ENCODE assay signal across 8 cellular contexts in the genomic region with DNA sequence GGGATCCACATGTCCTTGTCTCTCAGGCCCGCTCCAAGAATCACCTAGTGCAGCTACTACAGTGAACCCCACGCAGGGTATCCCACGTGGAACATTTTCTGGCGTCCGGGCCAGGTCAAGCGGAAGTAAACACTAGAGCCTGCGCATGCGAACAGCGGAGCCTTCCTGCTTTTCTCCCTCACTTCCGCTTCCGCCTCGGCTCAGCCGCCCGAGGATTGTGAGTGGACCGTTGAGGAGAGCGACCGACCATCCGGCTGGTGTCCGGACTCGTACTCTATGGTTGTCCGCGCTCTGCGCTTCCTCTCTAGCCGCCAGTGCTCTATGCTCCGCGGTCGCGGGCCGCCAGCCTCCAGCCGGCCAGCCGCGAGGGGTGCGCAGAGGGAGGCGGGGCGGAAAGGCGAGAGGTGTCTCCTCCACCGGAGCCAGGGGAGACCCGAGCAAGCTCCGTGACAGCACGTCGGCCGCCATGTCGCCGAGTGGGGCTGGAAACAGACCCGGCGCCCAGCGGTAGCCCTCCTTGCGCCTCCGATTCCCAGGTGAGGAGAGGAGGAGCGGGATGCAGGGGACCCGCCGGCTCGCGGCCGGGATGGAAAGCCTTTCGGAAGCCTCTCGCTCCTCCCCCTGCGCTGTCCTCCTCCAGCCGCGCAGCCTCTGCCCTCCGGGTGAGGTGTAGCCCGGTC. TPM values are rescaled to one million over a fixed set of nuclear protein-coding genes. Genes with fewer than 3 reads are reported as not detected.
A peak's percentile ranks its signal among the peaks of the same experiment; 100 is the strongest.
DNase-seq lines count a peak whose midpoint lies in the region; ATAC-seq and TF ChIP-seq lines count a peak whose summit lies in the region.

A gene with protein sequence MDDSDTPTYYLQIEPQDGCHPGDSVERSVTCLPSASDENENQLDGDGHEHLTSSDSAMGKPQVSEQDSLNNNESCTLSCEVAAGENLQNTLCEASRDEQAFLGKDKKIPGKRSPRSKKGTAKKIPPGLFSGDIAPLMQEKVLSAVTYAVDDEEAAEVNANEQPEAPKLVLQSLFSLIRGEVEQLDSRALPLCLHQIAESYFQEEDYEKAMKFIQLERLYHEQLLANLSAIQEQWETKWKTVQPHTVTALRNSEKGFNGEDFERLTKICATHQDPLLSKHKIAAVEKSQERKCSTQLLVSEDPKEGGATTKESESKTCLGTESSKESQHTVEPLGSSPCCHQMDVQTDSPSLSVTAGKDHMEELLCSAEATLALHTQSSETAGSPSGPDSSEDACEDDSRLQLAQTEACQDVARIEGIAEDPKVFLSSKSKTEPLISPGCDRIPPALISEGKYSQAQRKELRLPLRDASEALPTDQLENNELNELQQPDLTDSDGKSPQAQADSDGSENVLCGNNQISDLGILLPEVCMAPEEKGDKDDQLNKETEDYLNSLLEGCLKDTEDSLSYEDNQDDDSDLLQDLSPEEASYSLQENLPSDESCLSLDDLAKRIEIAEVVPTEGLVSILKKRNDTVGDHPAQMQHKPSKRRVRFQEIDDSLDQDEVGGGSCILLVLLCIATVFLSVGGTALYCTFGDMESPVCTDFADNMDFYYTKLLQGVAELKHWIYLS (plus strand): TSS at position 329 of the 680 bp plus-strand sequence. CDS start 25,107 bp downstream, outside the sequence.
A gene with protein sequence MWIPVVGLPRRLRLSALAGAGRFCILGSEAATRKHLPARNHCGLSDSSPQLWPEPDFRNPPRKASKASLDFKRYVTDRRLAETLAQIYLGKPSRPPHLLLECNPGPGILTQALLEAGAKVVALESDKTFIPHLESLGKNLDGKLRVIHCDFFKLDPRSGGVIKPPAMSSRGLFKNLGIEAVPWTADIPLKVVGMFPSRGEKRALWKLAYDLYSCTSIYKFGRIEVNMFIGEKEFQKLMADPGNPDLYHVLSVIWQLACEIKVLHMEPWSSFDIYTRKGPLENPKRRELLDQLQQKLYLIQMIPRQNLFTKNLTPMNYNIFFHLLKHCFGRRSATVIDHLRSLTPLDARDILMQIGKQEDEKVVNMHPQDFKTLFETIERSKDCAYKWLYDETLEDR (minus strand): TSS at position 134 of the 680 bp plus-strand sequence. CDS start 123 bp downstream, at position 11.

- peak; percentile 89 for DNase-seq in GM10266 (ENCODE audit: extremely low spot score)
- DNase-seq in NCI-H1105 (lab: John Stamatoyannopoulos, UW), result peak; percentile 88
- DNase-seq in activated naive CD8-positive, alpha-beta T cell treated with anti-CD3 and anti-CD28 coated beads, Interleukin-2, amount 10 ng/mL, durations not matched to agents 7 days and 5 days, result peak; percentile 93
- peak; percentile 93 to 99 (median 97) for DNase-seq in head of caudate nucleus
- peak; percentile 99 for DNase-seq in osteocyte (ENCODE audit: extremely low spot score, unreplicated experiment)

- H3K4me1 ChIP-seq in thymus (ENCODE audit: control insufficient read depth, insufficient read depth, low read length), result peaks cover 15% of the 10 kb centered on the region

- H3K36me3 Mint-ChIP-seq in activated naive CD8-positive, alpha-beta T cell treated with anti-CD3 and anti-CD28 coated beads, Interleukin-2, amount 10 ng/mL, durations not matched to agents 7 days and 5 days, result peaks cover 6% of the 10 kb centered on the region
- H3K36me3 Mint-ChIP-seq in osteocyte (ENCODE audit: unreplicated experiment), result peaks cover 2% of the 10 kb centered on the region

- H3F3A ChIP-seq in SU-DHL-6 (ENCODE audit: insufficient read depth), result peaks cover 11% of the 10 kb centered on the region

- H3K9me2 ChIP-seq in SU-DHL-6 (replicated peaks; ENCODE audit: insufficient read depth, low read length), result no peaks in the 10 kb centered on the region

- intact Hi-C loops in head of caudate nucleus (cut with DNase I), result loop anchor here (5.0 kb wide), 1 partner anchor 1914 kb away; a partner anchor contains a TSS

- peak within 1 kb of the TSS; percentile 76 for H3K4me2 ChIP-seq in SU-DHL-6 (ENCODE audit: low read depth, low read length, poor library complexity, severe bottlenecking)

- no peaks in the 10 kb centered on the region for H4K20me1 ChIP-seq in SU-DHL-6 (ENCODE audit: low read depth, low read length)

- H3K27ac Mint-ChIP-seq in activated naive CD8-positive, alpha-beta T cell treated with anti-CD3 and anti-CD28 coated beads, Interleukin-2, amount 10 ng/mL, durations not matched to agents 7 days and 5 days, result peak within 1 kb of the TSS; percentile 96
- H3K27ac Mint-ChIP-seq in osteocyte (ENCODE audit: unreplicated experiment), result peak within 1 kb of the TSS; percentile 96

- H3K4me1 Mint-ChIP-seq in activated naive CD8-positive, alpha-beta T cell treated with anti-CD3 and anti-CD28 coated beads, Interleukin-2, amount 10 ng/mL, durations not matched to agents 7 days and 5 days, result peaks cover 34% of the 10 kb centered on the region
- peaks cover 43% of the 10 kb centered on the region for H3K4me1 Mint-ChIP-seq in osteocyte (ENCODE audit: unreplicated experiment)

- TF ChIP-seq CTCF in GM10266 (IDR thresholded peaks at IDR 0.05; ENCODE audit: control insufficient read depth, insufficient read depth, low read depth, missing control alignments), result no peak
- TF ChIP-seq CTCF in SU-DHL-6 (IDR thresholded peaks at IDR 0.05; ENCODE audit: insufficient read depth, low read length, poor library complexity, severe bottlenecking), result no peak
- no peak for TF ChIP-seq CTCF in osteocyte (IDR thresholded peaks at IDR 0.05)

- H3K9me3 ChIP-seq in SU-DHL-6 (ENCODE audit: insufficient read depth, low read length) (no peaks in the 10 kb centered on the region), thymus (ENCODE audit: control insufficient read depth) (no peaks in the 10 kb centered on the region)

- H3K27ac ChIP-seq in SU-DHL-6 (ENCODE audit: low read depth, low read length) (peak within 1 kb of the TSS; percentile 75), thymus (ENCODE audit: low read depth) (peak within 1 kb of the TSS; percentile 94)

- H3K4me3 ChIP-seq in SU-DHL-6 (ENCODE audit: insufficient read depth, low read length, poor library complexity, severe bottlenecking) (peak within 1 kb of the TSS; percentile 99), thymus (ENCODE audit: low read length) (peak within 1 kb of the TSS; percentile 79)

- no peaks in the 10 kb centered on the region for H3K36me3 ChIP-seq in SU-DHL-6 (ENCODE audit: low read length)
- peaks cover 3% of the 10 kb centered on the region for H3K36me3 ChIP-seq in thymus (ENCODE audit: control insufficient read depth, insufficient read depth)

- peak within 1 kb of the TSS; percentile 98 for H3K4me3 Mint-ChIP-seq in activated naive CD8-positive, alpha-beta T cell treated with anti-CD3 and anti-CD28 coated beads, Interleukin-2, amount 10 ng/mL, durations not matched to agents 7 days and 5 days
- H3K4me3 Mint-ChIP-seq in osteocyte (ENCODE audit: unreplicated experiment), result peak within 1 kb of the TSS; percentile 97

- POLR2A ChIA-PET in activated naive CD8-positive, alpha-beta T cell treated with anti-CD3 and anti-CD28 coated beads, Interleukin-2, amount 10 ng/mL, durations not matched to agents 7 days and 5 days (lab: Charles Lee), result interaction anchor here (1.0 to 3.2 kb wide), 3 partner anchors 39 to 765 kb away, joined by 3 to 19 read pairs (median 7); a partner anchor contains a TSS

- H2AFZ ChIP-seq in SU-DHL-6 (ENCODE audit: low read depth, low read length, severe bottlenecking), result peak within 1 kb of the TSS; percentile 91

- H3K27me3 ChIP-seq in SU-DHL-6 (ENCODE audit: low read length) (no peaks in the 10 kb centered on the region), thymus (ENCODE audit: control insufficient read depth, insufficient read depth) (no peaks in the 10 kb centered on the region)

- no peaks in the 10 kb centered on the region for H3K27me3 Mint-ChIP-seq in activated naive CD8-positive, alpha-beta T cell treated with anti-CD3 and anti-CD28 coated beads, Interleukin-2, amount 10 ng/mL, durations not matched to agents 7 days and 5 days
- H3K27me3 Mint-ChIP-seq in osteocyte (ENCODE audit: unreplicated experiment), result no peaks in the 10 kb centered on the region

- no peaks in the 10 kb centered on the region for H3K9me3 Mint-ChIP-seq in activated naive CD8-positive, alpha-beta T cell treated with anti-CD3 and anti-CD28 coated beads, Interleukin-2, amount 10 ng/mL, durations not matched to agents 7 days and 5 days
- H3K9me3 Mint-ChIP-seq in osteocyte (ENCODE audit: unreplicated experiment), result no peaks in the 10 kb centered on the region

- under 1% methylated on average over 62 of the region's 62 CpGs for WGBS in thymus

- H3K79me2 ChIP-seq in SU-DHL-6 (ENCODE audit: insufficient read depth, low read length), result peaks cover 76% of the 10 kb centered on the region

- peak within 1 kb of the TSS; percentile 82 for H3K9ac ChIP-seq in SU-DHL-6 (ENCODE audit: low read length)

- ATAC-seq in HG02623 (IDR thresholded peaks at IDR 0.05; ENCODE audit: unreplicated experiment), result peak; percentile 89
- peak; percentile 85 for ATAC-seq in activated naive CD8-positive, alpha-beta T cell treated with anti-CD3 and anti-CD28 coated beads, Interleukin-2, amount 10 ng/mL, durations not matched to agents 7 days and 5 days (ENCODE audit: low read depth)

RNA-seq across cellular contexts. Expression of the first gene that starts in this region (rescaled TPM):
- 10 to 100 TPM; 36.1 to 36.5 TPM for total RNA-seq in activated naive CD8-positive, alpha-beta T cell treated with anti-CD3 and anti-CD28 coated beads, Interleukin-2, amount 10 ng/mL, durations not matched to agents 7 days and 5 days
- total RNA-seq in osteocyte, result 26.8 and 32.9 TPM in 2 replicates
- 15.4 TPM for polyA plus RNA-seq in thymus

RNA-seq across cellular contexts. Expression of the second gene that starts in this region (rescaled TPM):
- 10 to 100 TPM in 1 of 2 experiments, 1 to 10 TPM in 1; 9.8 to 10.9 TPM for total RNA-seq in activated naive CD8-positive, alpha-beta T cell treated with anti-CD3 and anti-CD28 coated beads, Interleukin-2, amount 10 ng/mL, durations not matched to agents 7 days and 5 days
- 11.5 and 12.5 TPM in 2 replicates for total RNA-seq in osteocyte
- polyA plus RNA-seq in thymus, result 11.7 TPM

Comparison
In these comparisons a context has a peak if more than half of its experiments do, and no peak if none do; other contexts are left out.
1. Peak in every context shown above with its lines: DNase-seq, ATAC-seq, H3K4me3 ChIP-seq and H3K27ac ChIP-seq.